8 cellular contexts compared by ENCODE assay signal in the genomic region with DNA sequence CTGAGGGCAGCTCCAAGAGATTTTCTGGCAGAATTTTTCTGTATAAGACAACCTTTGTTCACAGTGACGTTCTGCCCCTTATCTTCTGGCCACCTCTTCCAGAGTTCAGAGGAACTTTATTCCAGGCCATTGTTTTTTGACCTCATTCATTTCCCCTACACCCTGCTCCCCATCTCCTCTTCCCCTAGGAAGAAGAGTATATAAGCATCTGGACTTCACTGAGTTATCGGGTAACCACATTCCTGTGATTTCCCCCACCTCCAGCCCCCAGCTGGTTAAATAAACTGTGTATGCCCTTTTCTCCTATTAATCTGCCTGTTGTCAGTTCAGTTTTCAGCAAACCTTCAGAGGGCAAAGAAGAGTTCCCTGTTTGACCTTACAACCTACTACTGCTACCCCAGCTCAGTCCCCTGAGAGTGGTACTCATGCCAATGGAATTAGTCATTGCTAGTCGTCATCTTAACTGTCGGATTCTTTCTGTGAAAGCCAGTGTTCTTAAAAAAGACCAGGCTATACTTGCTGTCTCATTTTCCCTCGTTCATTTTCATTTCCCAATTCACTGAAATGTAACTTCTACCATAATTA.
DNase-seq lines count a peak whose midpoint lies in the region; ATAC-seq lines count a peak whose summit lies in the region.

No MANE protein-coding gene starts in this region.

- ATAC-seq in HG02885 (IDR thresholded peaks at IDR 0.05; ENCODE audit: poor library complexity, unreplicated experiment) = peak; percentile 73
- no peak for ATAC-seq in GM19395 (IDR thresholded peaks at IDR 0.05; ENCODE audit: unreplicated experiment)

- DNase-seq in AG08395 (ENCODE audit: low spot score) (peak; percentile 92), amniotic epithelial cell (ENCODE audit: low read depth) (peak; percentile 81), kidney glomerular epithelial cell (lab: John Stamatoyannopoulos, UW) (peak; percentile 78), posterior cingulate gyrus (no peak), T-helper 9 cell (no peak)
- no peak for DNase-seq in NK-92 treated with Interleukin-12 subunit alpha and Interleukin-12 subunit beta, amount 100 ng/mL, for 24 hours (lab: John Stamatoyannopoulos, UW)

- intact Hi-C loops in posterior cingulate gyrus (cut with DNase I) = no loop called here

Comparison
In these comparisons a context has a peak if more than half of its experiments do, and no peak if none do; other contexts are left out.
1. DNase-seq: peak in AG08395 (single experiment), amniotic epithelial cell (single experiment) and kidney glomerular epithelial cell (single experiment); none in NK-92 treated with Interleukin-12 subunit alpha and Interleukin-12 subunit beta, amount 100 ng/mL, for 24 hours (single experiment), posterior cingulate gyrus (0 of 10) and T-helper 9 cell (single experiment).